ENCODE assay signal across 4 cellular contexts in genomic region chr6:134204031-134204430, GRCh38.
TF ChIP-seq lines count a peak whose summit lies in the region.

No MANE protein-coding gene starts in this region.

TF ChIP-seq in A549, 52 proteins besides CTCF, POLR2A, EP300 and RAD21:
- TF ChIP-seq, protein P1, sequence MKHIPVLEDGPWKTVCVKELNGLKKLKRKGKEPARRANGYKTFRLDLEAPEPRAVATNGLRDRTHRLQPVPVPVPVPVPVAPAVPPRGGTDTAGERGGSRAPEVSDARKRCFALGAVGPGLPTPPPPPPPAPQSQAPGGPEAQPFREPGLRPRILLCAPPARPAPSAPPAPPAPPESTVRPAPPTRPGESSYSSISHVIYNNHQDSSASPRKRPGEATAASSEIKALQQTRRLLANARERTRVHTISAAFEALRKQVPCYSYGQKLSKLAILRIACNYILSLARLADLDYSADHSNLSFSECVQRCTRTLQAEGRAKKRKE (CRISPR knock-in tag; IDR thresholded peaks at IDR 0.05; ENCODE audit: low read depth), result no peak
- TF ChIP-seq ZC3H11A (IDR thresholded peaks at IDR 0.05), result peak; percentile 91
- no peak for TF ChIP-seq HOXB13 (CRISPR knock-in tag; IDR thresholded peaks at IDR 0.05; ENCODE audit: low read depth)
TF ChIP-seq in A549: peak in this region for 1.

TF ChIP-seq in HEK293, 187 proteins besides CTCF, POLR2A, EP300 and RAD21 (continues in another document):
- TF ChIP-seq EGR2 (tag by site-specific recombination; IDR thresholded peaks at IDR 0.05; ENCODE audit: low read depth) (no peak), ZNF623 (tag by site-specific recombination; IDR thresholded peaks at IDR 0.05) (peak; percentile 80), HOXA7 (CRISPR knock-in tag; IDR thresholded peaks at IDR 0.05; ENCODE audit: borderline replicate concordance) (no peak), GLI2 (tag by site-specific recombination; IDR thresholded peaks at IDR 0.05; ENCODE audit: borderline replicate concordance, low read depth) (peak; percentile 63; the same call in 1 of the 2 replicates), ZNF341 (tag by site-specific recombination; IDR thresholded peaks at IDR 0.05; ENCODE audit: low read depth) (peak; percentile 40; the same call in 1 of the 2 replicates), ZNF555 (tag by site-specific recombination; conservative IDR thresholded peaks at IDR 0.05) (peak; percentile 95), ZNF514 (tag by site-specific recombination; IDR thresholded peaks at IDR 0.05) (0 out of 2 replicates have a peak, but pooled peaks have one; percentile 43), ZNF560 (tag by site-specific recombination; IDR thresholded peaks at IDR 0.05; ENCODE audit: borderline replicate concordance) (peak; percentile 79; the same call in 1 of the 2 replicates), ZNF580 (tag by site-specific recombination; IDR thresholded peaks at IDR 0.05) (peak; percentile 51; the same call in 1 of the 2 replicates)
- TF ChIP-seq, protein P2, sequence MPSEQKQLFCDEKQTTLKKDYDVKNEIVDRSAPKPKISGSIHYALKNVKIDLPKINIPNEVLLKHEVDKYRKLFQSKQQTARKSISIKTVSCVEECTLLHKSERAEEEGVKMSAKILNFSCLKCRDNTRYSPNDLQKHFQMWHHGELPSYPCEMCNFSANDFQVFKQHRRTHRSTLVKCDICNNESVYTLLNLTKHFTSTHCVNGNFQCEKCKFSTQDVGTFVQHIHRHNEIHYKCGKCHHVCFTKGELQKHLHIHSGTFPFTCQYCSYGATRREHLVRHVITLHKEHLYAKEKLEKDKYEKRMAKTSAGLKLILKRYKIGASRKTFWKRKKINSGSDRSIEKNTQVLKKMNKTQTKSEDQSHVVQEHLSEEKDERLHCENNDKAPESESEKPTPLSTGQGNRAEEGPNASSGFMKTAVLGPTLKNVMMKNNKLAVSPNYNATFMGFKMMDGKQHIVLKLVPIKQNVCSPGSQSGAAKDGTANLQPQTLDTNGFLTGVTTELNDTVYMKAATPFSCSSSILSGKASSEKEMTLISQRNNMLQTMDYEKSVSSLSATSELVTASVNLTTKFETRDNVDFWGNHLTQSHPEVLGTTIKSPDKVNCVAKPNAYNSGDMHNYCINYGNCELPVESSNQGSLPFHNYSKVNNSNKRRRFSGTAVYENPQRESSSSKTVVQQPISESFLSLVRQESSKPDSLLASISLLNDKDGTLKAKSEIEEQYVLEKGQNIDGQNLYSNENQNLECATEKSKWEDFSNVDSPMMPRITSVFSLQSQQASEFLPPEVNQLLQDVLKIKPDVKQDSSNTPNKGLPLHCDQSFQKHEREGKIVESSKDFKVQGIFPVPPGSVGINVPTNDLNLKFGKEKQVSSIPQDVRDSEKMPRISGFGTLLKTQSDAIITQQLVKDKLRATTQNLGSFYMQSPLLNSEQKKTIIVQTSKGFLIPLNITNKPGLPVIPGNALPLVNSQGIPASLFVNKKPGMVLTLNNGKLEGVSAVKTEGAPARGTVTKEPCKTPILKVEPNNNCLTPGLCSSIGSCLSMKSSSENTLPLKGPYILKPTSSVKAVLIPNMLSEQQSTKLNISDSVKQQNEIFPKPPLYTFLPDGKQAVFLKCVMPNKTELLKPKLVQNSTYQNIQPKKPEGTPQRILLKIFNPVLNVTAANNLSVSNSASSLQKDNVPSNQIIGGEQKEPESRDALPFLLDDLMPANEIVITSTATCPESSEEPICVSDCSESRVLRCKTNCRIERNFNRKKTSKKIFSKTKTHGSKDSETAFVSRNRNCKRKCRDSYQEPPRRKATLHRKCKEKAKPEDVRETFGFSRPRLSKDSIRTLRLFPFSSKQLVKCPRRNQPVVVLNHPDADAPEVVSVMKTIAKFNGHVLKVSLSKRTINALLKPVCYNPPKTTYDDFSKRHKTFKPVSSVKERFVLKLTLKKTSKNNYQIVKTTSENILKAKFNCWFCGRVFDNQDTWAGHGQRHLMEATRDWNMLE (tag by site-specific recombination; conservative IDR thresholded peaks at IDR 0.05; ENCODE audit: low read depth), result peak; percentile 94
- TF ChIP-seq, protein P3, sequence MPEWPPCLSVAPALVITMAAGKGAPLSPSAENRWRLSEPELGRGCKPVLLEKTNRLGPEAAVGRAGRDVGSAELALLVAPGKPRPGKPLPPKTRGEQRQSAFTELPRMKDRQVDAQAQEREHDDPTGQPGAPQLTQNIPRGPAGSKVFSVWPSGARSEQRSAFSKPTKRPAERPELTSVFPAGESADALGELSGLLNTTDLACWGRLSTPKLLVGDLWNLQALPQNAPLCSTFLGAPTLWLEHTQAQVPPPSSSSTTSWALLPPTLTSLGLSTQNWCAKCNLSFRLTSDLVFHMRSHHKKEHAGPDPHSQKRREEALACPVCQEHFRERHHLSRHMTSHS (tag by site-specific recombination; IDR thresholded peaks at IDR 0.05), result no peak

TF ChIP-seq in K562, 482 proteins besides CTCF, POLR2A, EP300 and RAD21 (continues in another document):
- 0 out of 2 replicates have a peak, but pooled peaks have one; percentile 23 for TF ChIP-seq ZNF121 (CRISPR knock-in tag; conservative IDR thresholded peaks at IDR 0.05)
- no peak for TF ChIP-seq ATF1 (CRISPR knock-in tag; IDR thresholded peaks at IDR 0.05)
- TF ChIP-seq ATF1 (tag; IDR thresholded peaks at IDR 0.05), result no peak
- no peak for TF ChIP-seq ZNF174 (CRISPR knock-in tag; IDR thresholded peaks at IDR 0.05)
- TF ChIP-seq BHLHE40 (IDR thresholded peaks at IDR 0.05; ENCODE audit: low read length), result no peak
- TF ChIP-seq, protein P4, sequence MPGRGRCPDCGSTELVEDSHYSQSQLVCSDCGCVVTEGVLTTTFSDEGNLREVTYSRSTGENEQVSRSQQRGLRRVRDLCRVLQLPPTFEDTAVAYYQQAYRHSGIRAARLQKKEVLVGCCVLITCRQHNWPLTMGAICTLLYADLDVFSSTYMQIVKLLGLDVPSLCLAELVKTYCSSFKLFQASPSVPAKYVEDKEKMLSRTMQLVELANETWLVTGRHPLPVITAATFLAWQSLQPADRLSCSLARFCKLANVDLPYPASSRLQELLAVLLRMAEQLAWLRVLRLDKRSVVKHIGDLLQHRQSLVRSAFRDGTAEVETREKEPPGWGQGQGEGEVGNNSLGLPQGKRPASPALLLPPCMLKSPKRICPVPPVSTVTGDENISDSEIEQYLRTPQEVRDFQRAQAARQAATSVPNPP (IDR thresholded peaks at IDR 0.05; ENCODE audit: borderline replicate concordance, insufficient read depth, insufficient read length), result no peak
- no peak for TF ChIP-seq GABPB2 (CRISPR knock-in tag; conservative IDR thresholded peaks at IDR 0.05)
- TF ChIP-seq RBM25 (IDR thresholded peaks at IDR 0.05; ENCODE audit: low read depth, low read length, severe bottlenecking), result peak; percentile 20
- TF ChIP-seq MCM2 (IDR thresholded peaks at IDR 0.05; ENCODE audit: low read depth), result no peak
- no peak for TF ChIP-seq ZNF224 (CRISPR knock-in tag; IDR thresholded peaks at IDR 0.05)
- TF ChIP-seq, protein P5, sequence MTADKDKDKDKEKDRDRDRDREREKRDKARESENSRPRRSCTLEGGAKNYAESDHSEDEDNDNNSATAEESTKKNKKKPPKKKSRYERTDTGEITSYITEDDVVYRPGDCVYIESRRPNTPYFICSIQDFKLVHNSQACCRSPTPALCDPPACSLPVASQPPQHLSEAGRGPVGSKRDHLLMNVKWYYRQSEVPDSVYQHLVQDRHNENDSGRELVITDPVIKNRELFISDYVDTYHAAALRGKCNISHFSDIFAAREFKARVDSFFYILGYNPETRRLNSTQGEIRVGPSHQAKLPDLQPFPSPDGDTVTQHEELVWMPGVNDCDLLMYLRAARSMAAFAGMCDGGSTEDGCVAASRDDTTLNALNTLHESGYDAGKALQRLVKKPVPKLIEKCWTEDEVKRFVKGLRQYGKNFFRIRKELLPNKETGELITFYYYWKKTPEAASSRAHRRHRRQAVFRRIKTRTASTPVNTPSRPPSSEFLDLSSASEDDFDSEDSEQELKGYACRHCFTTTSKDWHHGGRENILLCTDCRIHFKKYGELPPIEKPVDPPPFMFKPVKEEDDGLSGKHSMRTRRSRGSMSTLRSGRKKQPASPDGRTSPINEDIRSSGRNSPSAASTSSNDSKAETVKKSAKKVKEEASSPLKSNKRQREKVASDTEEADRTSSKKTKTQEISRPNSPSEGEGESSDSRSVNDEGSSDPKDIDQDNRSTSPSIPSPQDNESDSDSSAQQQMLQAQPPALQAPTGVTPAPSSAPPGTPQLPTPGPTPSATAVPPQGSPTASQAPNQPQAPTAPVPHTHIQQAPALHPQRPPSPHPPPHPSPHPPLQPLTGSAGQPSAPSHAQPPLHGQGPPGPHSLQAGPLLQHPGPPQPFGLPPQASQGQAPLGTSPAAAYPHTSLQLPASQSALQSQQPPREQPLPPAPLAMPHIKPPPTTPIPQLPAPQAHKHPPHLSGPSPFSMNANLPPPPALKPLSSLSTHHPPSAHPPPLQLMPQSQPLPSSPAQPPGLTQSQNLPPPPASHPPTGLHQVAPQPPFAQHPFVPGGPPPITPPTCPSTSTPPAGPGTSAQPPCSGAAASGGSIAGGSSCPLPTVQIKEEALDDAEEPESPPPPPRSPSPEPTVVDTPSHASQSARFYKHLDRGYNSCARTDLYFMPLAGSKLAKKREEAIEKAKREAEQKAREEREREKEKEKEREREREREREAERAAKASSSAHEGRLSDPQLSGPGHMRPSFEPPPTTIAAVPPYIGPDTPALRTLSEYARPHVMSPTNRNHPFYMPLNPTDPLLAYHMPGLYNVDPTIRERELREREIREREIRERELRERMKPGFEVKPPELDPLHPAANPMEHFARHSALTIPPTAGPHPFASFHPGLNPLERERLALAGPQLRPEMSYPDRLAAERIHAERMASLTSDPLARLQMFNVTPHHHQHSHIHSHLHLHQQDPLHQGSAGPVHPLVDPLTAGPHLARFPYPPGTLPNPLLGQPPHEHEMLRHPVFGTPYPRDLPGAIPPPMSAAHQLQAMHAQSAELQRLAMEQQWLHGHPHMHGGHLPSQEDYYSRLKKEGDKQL (CRISPR knock-in tag; IDR thresholded peaks at IDR 0.05; ENCODE audit: borderline replicate concordance), result no peak
- TF ChIP-seq ZNF764 (CRISPR knock-in tag; IDR thresholded peaks at IDR 0.05; ENCODE audit: low read depth), result no peak
- TF ChIP-seq RAD51 (IDR thresholded peaks at IDR 0.05; ENCODE audit: borderline replicate concordance, low read depth), result no peak

TF ChIP-seq in endothelial cell of umbilical vein, 7 proteins besides CTCF, POLR2A, EP300 and RAD21:
- no peak for TF ChIP-seq FOS (IDR thresholded peaks at IDR 0.05; ENCODE audit: borderline replicate concordance, insufficient read depth, low read length)
- no peak for TF ChIP-seq JUN (IDR thresholded peaks at IDR 0.05; ENCODE audit: borderline replicate concordance, insufficient read depth, insufficient read length, low read depth)
- no peak for TF ChIP-seq MAX (IDR thresholded peaks at IDR 0.05; ENCODE audit: insufficient read depth, insufficient read length)
- no peak for TF ChIP-seq EZH2 (IDR thresholded peaks at IDR 0.05; ENCODE audit: borderline replicate concordance, low read depth, low read length, severe bottlenecking)
- TF ChIP-seq MYC (IDR thresholded peaks at IDR 0.05; ENCODE audit: low read depth, low read length), result no peak
- no peak for TF ChIP-seq POLR2AphosphoS5 (IDR thresholded peaks at IDR 0.05; ENCODE audit: insufficient read depth, low read depth, low read length)
- TF ChIP-seq GATA2 (IDR thresholded peaks at IDR 0.05; ENCODE audit: insufficient read depth, insufficient read length, low read depth, low read length), result no peak
